Comparison of ENCODE assay signal across 11 cellular contexts in the genomic region with DNA sequence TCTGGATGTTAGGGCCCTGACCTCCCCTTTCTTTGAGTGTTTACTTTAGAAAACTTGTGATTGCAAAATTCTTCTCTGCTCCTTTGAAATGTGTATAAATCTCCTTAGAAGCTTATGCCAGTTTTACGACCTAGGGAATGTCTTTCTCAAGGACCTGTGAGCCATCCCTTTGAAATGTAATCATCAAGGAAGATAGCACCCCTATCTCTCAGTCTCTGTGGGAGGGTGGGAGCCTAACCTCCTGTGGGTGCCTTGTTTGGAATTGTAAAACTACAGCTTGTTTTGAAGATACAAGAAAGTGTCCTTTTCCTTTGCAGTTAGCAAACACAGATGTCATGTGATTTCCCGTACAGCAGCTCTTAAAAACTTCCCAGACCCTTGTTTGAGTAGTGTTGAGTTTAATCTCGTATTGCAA. TPM values are rescaled to one million over a fixed set of nuclear protein-coding genes. Genes with fewer than 3 reads are reported as not detected.
A peak's percentile ranks its signal among the peaks of the same experiment; 100 is the strongest.
DNase-seq lines count a peak whose midpoint lies in the region; ATAC-seq, FAIRE-seq and TF ChIP-seq lines count a peak whose summit lies in the region.
"Had no signal": no experiment of that assay in that cellular context is flagged by ENCODE, and none has a peak within 500 bp of the region (broad histone marks: within the 10 kb centered on the region; RNA-seq: fewer than 3 reads in every experiment).

No MANE protein-coding gene starts in this region.

- H3K9me3 ChIP-seq in T-helper 17 cell (ENCODE audit: control insufficient read depth, low read length, poor library complexity, severe bottlenecking) (peaks cover 6% of the 10 kb centered on the region), skeletal muscle tissue (ENCODE audit: control insufficient read depth in 3 of 3, low read length in 3 of 3) (no peaks in the 10 kb centered on the region)

- peak overlapping the region; percentile 99 for H3K27ac ChIP-seq in skeletal muscle tissue (ENCODE audit: low read depth, low read length)

- peaks cover 5% of the 10 kb centered on the region for H3K36me3 Mint-ChIP-seq in T-helper 17 cell (ENCODE audit: low read depth)

- H3K4me1 Mint-ChIP-seq in T-helper 17 cell = peaks cover 33% of the 10 kb centered on the region

- peak overlapping the region; percentile 96 to 98 (median 97) for H3K4me3 ChIP-seq in skeletal muscle tissue (ENCODE audit: low read length in 3 of 3)

- no peaks in the 10 kb centered on the region for H3K27me3 ChIP-seq in skeletal muscle tissue (ENCODE audit: control insufficient read depth in 3 of 3, insufficient read depth in 3 of 3, low read length in 3 of 3)

- H3K27ac Mint-ChIP-seq in T-helper 17 cell = peak overlapping the region; percentile 99

- H3K9ac ChIP-seq in skeletal muscle tissue (ENCODE audit: low read depth in 1 of 3, low read length in 3 of 3) = peak overlapping the region; percentile 100

- H3K36me3 ChIP-seq in skeletal muscle tissue (ENCODE audit: control insufficient read depth in 3 of 3, insufficient read depth in 3 of 3, low read length in 3 of 3) = peaks cover 2 to 10% (median 5%) of the 10 kb centered on the region in 3 donors

- DNase-seq in NOMO-1 (lab: John Stamatoyannopoulos, UW; ENCODE audit: unreplicated experiment in 2 of 2) (peak; percentile 12 to 43), NOMO-1 treated with dmso at 0.1 percent for 144 hours (lab: John Stamatoyannopoulos, UW; ENCODE audit: unreplicated experiment) (no peak), T-helper 17 cell (no peak), foreskin melanocyte (peak; percentile 8), NCI-H82 treated with DMSO at 0.1 percent for 48 hours (lab: John Stamatoyannopoulos, UW; ENCODE audit: unreplicated experiment) (no peak), H54 (ENCODE audit: insufficient read length, low spot score) (no peak)
- DNase-seq: 8988T, cerebellar nuclear complex, midbrain had no signal

- ATAC-seq in T-helper 17 cell (no peak), GM21367 (IDR thresholded peaks at IDR 0.05; ENCODE audit: unreplicated experiment) (no peak)

- peak overlapping the region; percentile 99 for H3K4me3 Mint-ChIP-seq in T-helper 17 cell

- no peak for FAIRE-seq in H54 (lab: Jason Lieb, UNC)

- TF ChIP-seq POLR2A in H54 (IDR thresholded peaks at IDR 0.05; ENCODE audit: low read depth, low read length) = no peak

- no peaks in the 10 kb centered on the region for H3K27me3 Mint-ChIP-seq in T-helper 17 cell

- peaks cover 14 to 28% (median 16%) of the 10 kb centered on the region in 3 donors for H3K4me1 ChIP-seq in skeletal muscle tissue (ENCODE audit: control insufficient read depth in 3 of 3, insufficient read depth in 3 of 3, low read length in 3 of 3)

RNA-seq across cellular contexts. Expression of gene OR10AD1, which starts 3.3 kb away (rescaled TPM):
- total RNA-seq in T-helper 17 cell (not detected), skeletal muscle tissue (not detected)

RNA-seq across cellular contexts. Expression of gene CCDC184, which starts 16.3 kb away (rescaled TPM):
- total RNA-seq in T-helper 17 cell (1 to 10 TPM; 7.5 to 8.6 TPM), skeletal muscle tissue (0.52 TPM)

RNA-seq across cellular contexts. Expression of gene ASB8, which starts 42.5 kb away (rescaled TPM):
- 10 to 100 TPM; 39.0 to 59.6 TPM for total RNA-seq in T-helper 17 cell
- 32.9 TPM for total RNA-seq in skeletal muscle tissue

Comparison
In these comparisons a context has a peak if more than half of its experiments do, and no peak if none do; other contexts are left out.
1. DNase-seq: peak in NOMO-1 (2 of 2) and foreskin melanocyte (single experiment); none in NOMO-1 treated with dmso at 0.1 percent for 144 hours (single experiment), T-helper 17 cell (0 of 3), NCI-H82 treated with DMSO at 0.1 percent for 48 hours (single experiment) and H54 (single experiment).